1 cellular context compared by ENCODE assay signal in the genomic region with DNA sequence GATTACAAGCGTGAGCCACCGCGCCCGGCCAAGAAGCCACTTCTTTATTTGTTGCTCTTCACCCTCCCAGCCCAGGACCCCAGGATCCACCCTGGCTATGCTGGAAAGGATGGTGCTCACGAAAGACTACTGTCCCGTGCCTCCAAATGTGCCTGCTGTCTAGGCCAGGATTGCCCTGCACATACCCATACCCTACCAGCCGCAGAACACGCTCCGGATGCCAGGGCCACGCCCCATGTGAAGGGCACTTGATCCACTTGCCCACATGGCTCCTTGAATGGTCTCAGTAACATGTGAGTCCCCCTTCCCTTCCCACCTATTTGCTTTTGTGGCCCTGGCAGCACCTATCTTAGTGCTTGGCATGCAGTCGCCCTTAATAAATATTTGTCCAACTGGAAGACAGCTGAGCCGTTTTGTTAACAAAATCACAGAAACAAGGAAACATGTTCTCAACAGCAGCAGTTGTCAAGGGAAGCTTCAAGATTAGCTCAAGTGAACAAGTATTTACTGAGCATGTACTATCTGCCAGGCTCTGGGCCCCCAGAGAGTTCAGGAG.
TF ChIP-seq lines count a peak whose summit lies in the region.

No MANE protein-coding gene starts in this region.

TF ChIP-seq in HepG2, 621 proteins besides CTCF, POLR2A, EP300 and RAD21:
- TF ChIP-seq SMAD9 (CRISPR knock-in tag; IDR thresholded peaks at IDR 0.05) = no peak
- no peak for TF ChIP-seq ZNF713 (CRISPR knock-in tag; IDR thresholded peaks at IDR 0.05)
- no peak for TF ChIP-seq ZNF766 (CRISPR knock-in tag; IDR thresholded peaks at IDR 0.05; ENCODE audit: borderline replicate concordance)
- TF ChIP-seq PLRG1 (conservative IDR thresholded peaks at IDR 0.05) = no peak
- no peak for TF ChIP-seq ESRRA (CRISPR knock-in tag; IDR thresholded peaks at IDR 0.05; ENCODE audit: low read depth)
- TF ChIP-seq, protein P1, sequence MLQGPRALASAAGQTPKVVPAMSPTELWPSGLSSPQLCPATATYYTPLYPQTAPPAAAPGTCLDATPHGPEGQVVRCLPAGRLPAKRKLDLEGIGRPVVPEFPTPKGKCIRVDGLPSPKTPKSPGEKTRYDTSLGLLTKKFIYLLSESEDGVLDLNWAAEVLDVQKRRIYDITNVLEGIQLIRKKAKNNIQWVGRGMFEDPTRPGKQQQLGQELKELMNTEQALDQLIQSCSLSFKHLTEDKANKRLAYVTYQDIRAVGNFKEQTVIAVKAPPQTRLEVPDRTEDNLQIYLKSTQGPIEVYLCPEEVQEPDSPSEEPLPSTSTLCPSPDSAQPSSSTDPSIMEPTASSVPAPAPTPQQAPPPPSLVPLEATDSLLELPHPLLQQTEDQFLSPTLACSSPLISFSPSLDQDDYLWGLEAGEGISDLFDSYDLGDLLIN (CRISPR knock-in tag; IDR thresholded peaks at IDR 0.05; ENCODE audit: borderline replicate concordance) = no peak
- TF ChIP-seq ZNF777 (CRISPR knock-in tag; IDR thresholded peaks at IDR 0.05) = no peak
- TF ChIP-seq STAG1 (CRISPR knock-in tag; IDR thresholded peaks at IDR 0.05) = no peak
TF ChIP-seq in HepG2: peak in this region for 0.
